9 cellular contexts compared by ENCODE assay signal in genomic region chr11:11230802-11231562, GRCh38.
A peak's percentile ranks its signal among the peaks of the same experiment; 100 is the strongest.
DNase-seq lines count a peak whose midpoint lies in the region; ATAC-seq, FAIRE-seq and TF ChIP-seq lines count a peak whose summit lies in the region.
"Had no signal": no experiment of that assay in that cellular context is flagged by ENCODE, and none has a peak within 500 bp of the region (broad histone marks: within the 10 kb centered on the region; RNA-seq: fewer than 3 reads in every experiment).

No MANE protein-coding gene starts in this region.

- peak in 1 of 2 donors; percentile 68 for TF ChIP-seq EP300 in tibial nerve (IDR thresholded peaks at IDR 0.05)

- H3K27ac ChIP-seq in heart left ventricle (peak overlapping the region in 1 of 12 donors; percentile 41), right cardiac atrium (ENCODE audit: low read length) (no peak overlapping the region), endothelial cell of umbilical vein (ENCODE audit: insufficient read depth, low read depth, low read length) (no peak overlapping the region), tibial nerve (peak overlapping the region in 1 of 4 donors; percentile 57)

- no peak overlapping the region for H3K9ac ChIP-seq in endothelial cell of umbilical vein (replicated peaks; ENCODE audit: extremely low read depth, insufficient read depth, low read length)

- no peaks in the 10 kb centered on the region for H3K79me2 ChIP-seq in endothelial cell of umbilical vein (ENCODE audit: control insufficient read depth, insufficient read depth, low read length)

- ATAC-seq in heart left ventricle (peak in 3 of 4 donors; percentile 31 to 50 (median 39)), right cardiac atrium (no peak), HG03469 (IDR thresholded peaks at IDR 0.05; ENCODE audit: unreplicated experiment) (no peak)

- H3K9me3 ChIP-seq in heart left ventricle (no peaks in the 10 kb centered on the region), right cardiac atrium (ENCODE audit: control insufficient read depth, low read length) (no peaks in the 10 kb centered on the region), endothelial cell of umbilical vein (replicated peaks; ENCODE audit: control insufficient read depth, insufficient read depth, low read length) (no peaks in the 10 kb centered on the region), tibial nerve (no peaks in the 10 kb centered on the region)

- H3K9me1 ChIP-seq in endothelial cell of umbilical vein (replicated peaks; ENCODE audit: control insufficient read depth, extremely low read depth, insufficient read depth, low read length): no peaks in the 10 kb centered on the region

- H4K20me1 ChIP-seq in endothelial cell of umbilical vein (replicated peaks; ENCODE audit: control insufficient read depth, extremely low read depth, insufficient read depth, low read length): no peaks in the 10 kb centered on the region

- FAIRE-seq in endothelial cell of umbilical vein (lab: Jason Lieb, UNC): no peak
- FAIRE-seq: G401.6 had no signal

- POLR2A ChIA-PET in endothelial cell of umbilical vein (lab: Charles Lee): no interaction called here

- DNase-seq in heart left ventricle: no peak
- DNase-seq in right cardiac atrium: no peak
- peak; percentile 15 for DNase-seq in NCI-H2029 treated with DMSO at 0.1 percent for 48 hours (lab: John Stamatoyannopoulos, UW)
- no peak for DNase-seq in endothelial cell of umbilical vein (ENCODE audit: low read depth, low spot score)
- DNase-seq in tibial nerve (ENCODE audit: low spot score in 2 of 2): peak; percentile 44 to 49
- DNase-seq in NCI-H226: no peak
- DNase-seq in AG20443 (ENCODE audit: low spot score): no peak

- H3K36me3 ChIP-seq in heart left ventricle (no peaks in the 10 kb centered on the region), endothelial cell of umbilical vein (ENCODE audit: control insufficient read depth in 2 of 2, extremely low read depth in 1 of 2, insufficient read depth in 2 of 2, low read length in 2 of 2) (no peaks in the 10 kb centered on the region), tibial nerve (no peaks in the 10 kb centered on the region)

- WGBS in heart left ventricle, 4 donors: 53 to 62% (median 55%) methylated on average over 7 of the region's 7 CpGs
- WGBS in right cardiac atrium: 60% methylated on average over 7 of the region's 7 CpGs
- 41 to 55% methylated on average over 7 of the region's 7 CpGs for WGBS in tibial nerve, 2 donors

- no peak overlapping the region for H3K4me2 ChIP-seq in endothelial cell of umbilical vein (ENCODE audit: insufficient read depth, low read length)

- H3K4me1 ChIP-seq in heart left ventricle (peaks cover 0 to 16% (median 4%) of the 10 kb centered on the region in 12 donors), right cardiac atrium (ENCODE audit: control insufficient read depth, insufficient read depth, low read length) (peaks cover 6% of the 10 kb centered on the region), endothelial cell of umbilical vein (ENCODE audit: control insufficient read depth, extremely low read depth, insufficient read depth, low read length) (no peaks in the 10 kb centered on the region), tibial nerve (peaks cover 0 to 29% (median 0%) of the 10 kb centered on the region in 4 donors)

- intact Hi-C loops in heart left ventricle (cut with DNase I) (no loop called here), right cardiac atrium (cut with DNase I) (no loop called here), endothelial cell of umbilical vein (cut with micrococcal nuclease) (loop anchor here (1.0 kb wide), 1 partner anchor 556 kb away; no protein-coding TSS in a partner anchor)

- TF ChIP-seq POLR2A in heart left ventricle (IDR thresholded peaks at IDR 0.05): no peak
- no peak for TF ChIP-seq POLR2A in endothelial cell of umbilical vein (IDR thresholded peaks at IDR 0.05; ENCODE audit: low read depth, low read length)
- no peak for TF ChIP-seq POLR2A in tibial nerve (IDR thresholded peaks at IDR 0.05)

- CTCF ChIA-PET in endothelial cell of umbilical vein (lab: Charles Lee): interaction anchor here (1.8 kb wide), 1 partner anchor 556 kb away, joined by 8 read pairs; no protein-coding TSS in a partner anchor

- no TSS peak for BruUV-seq in endothelial cell of umbilical vein (replicated peaks; lab: Mats Ljungman, UMichigan)

- H3K27me3 ChIP-seq in heart left ventricle (no peaks in the 10 kb centered on the region), right cardiac atrium (ENCODE audit: control insufficient read depth, insufficient read depth) (no peaks in the 10 kb centered on the region), endothelial cell of umbilical vein (ENCODE audit: control insufficient read depth in 2 of 2, insufficient read depth in 2 of 2, low read length in 2 of 2) (no peaks in the 10 kb centered on the region), tibial nerve (no peaks in the 10 kb centered on the region)

- peak in 10 of 12 donors; percentile 2 to 50 (median 26) for TF ChIP-seq CTCF in heart left ventricle (IDR thresholded peaks at IDR 0.05)
- TF ChIP-seq CTCF in endothelial cell of umbilical vein (IDR thresholded peaks at IDR 0.05; ENCODE audit: extremely low read depth in 1 of 2, insufficient read depth in 1 of 2, low read depth in 1 of 2, low read length in 2 of 2): peak; percentile 22 to 35
- peak; percentile 20 to 54 (median 25) for TF ChIP-seq CTCF in tibial nerve (IDR thresholded peaks at IDR 0.05)

- no peak overlapping the region for H2AFZ ChIP-seq in endothelial cell of umbilical vein (ENCODE audit: low read depth, low read length)

- no peak overlapping the region for H3K4me3 ChIP-seq in heart left ventricle
- no peak overlapping the region for H3K4me3 ChIP-seq in right cardiac atrium (ENCODE audit: low read length)
- H3K4me3 ChIP-seq in endothelial cell of umbilical vein (replicated peaks in 1 of 3; ENCODE audit: insufficient read depth in 1 of 3, low read depth in 1 of 3, low read length in 3 of 3): no peak overlapping the region
- no peak overlapping the region for H3K4me3 ChIP-seq in tibial nerve

- dilution Hi-C loops in endothelial cell of umbilical vein (cut with MboI; ENCODE audit: extremely low pct_ligation_motif_present, low sequenced_read_pairs): no loop called here

TF ChIP-seq in endothelial cell of umbilical vein, 7 proteins besides CTCF, POLR2A, EP300 and RAD21:
- TF ChIP-seq FOS (IDR thresholded peaks at IDR 0.05; ENCODE audit: borderline replicate concordance, insufficient read depth, low read length) (no peak), MYC (IDR thresholded peaks at IDR 0.05; ENCODE audit: low read depth, low read length) (no peak), JUN (IDR thresholded peaks at IDR 0.05; ENCODE audit: borderline replicate concordance, insufficient read depth, insufficient read length, low read depth) (no peak), POLR2AphosphoS5 (IDR thresholded peaks at IDR 0.05; ENCODE audit: insufficient read depth, low read depth, low read length) (no peak), MAX (IDR thresholded peaks at IDR 0.05; ENCODE audit: insufficient read depth, insufficient read length) (no peak), GATA2 (IDR thresholded peaks at IDR 0.05; ENCODE audit: insufficient read depth, insufficient read length, low read depth, low read length) (no peak), EZH2 (IDR thresholded peaks at IDR 0.05; ENCODE audit: borderline replicate concordance, low read depth, low read length, severe bottlenecking) (no peak)

Comparison
In these comparisons a context has a peak if more than half of its experiments do, and no peak if none do; other contexts are left out.
1. ATAC-seq: peak in heart left ventricle (3 of 4); none in right cardiac atrium (0 of 2) and HG03469 (single experiment).
2. DNase-seq: peak in NCI-H2029 treated with DMSO at 0.1 percent for 48 hours (single experiment) and tibial nerve (2 of 2); none in heart left ventricle (0 of 5), right cardiac atrium (0 of 3), endothelial cell of umbilical vein (single experiment), NCI-H226 (single experiment) and AG20443 (single experiment).
3. Peak in every context shown above with its lines, with median percentiles within 50 percentile points of each other: CTCF ChIP-seq.